ENCODE assay signal across 3 cellular contexts in the genomic region with DNA sequence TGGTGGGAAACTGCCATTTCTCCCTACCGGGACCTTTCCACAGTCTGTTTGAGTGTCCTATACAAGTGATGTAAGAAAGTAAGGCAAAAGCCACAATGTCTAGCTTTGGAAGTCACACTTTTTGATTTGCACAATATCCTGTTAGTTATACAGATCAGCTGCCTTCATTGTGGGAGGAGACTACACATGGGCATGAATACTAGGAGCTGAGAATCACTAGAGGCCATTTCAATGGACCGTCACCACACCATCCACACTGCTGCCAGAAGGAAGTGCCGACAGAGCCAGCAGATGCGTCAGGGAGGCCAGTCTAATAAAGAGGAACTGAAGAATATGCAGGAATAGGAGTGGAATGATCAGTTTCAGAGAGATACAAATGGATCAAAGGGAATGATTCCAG.
A peak's percentile ranks its signal among the peaks of the same experiment; 100 is the strongest.
TF ChIP-seq lines count a peak whose summit lies in the region.

No MANE protein-coding gene starts in this region.

TF ChIP-seq in A549, 52 proteins besides CTCF, POLR2A, EP300 and RAD21 (continues in another document):
- TF ChIP-seq ZFP36 (IDR thresholded peaks at IDR 0.05; ENCODE audit: borderline replicate concordance, partially characterized antibody) (no peak), ZSCAN20 (CRISPR knock-in tag; IDR thresholded peaks at IDR 0.05) (no peak), KDM5A (IDR thresholded peaks at IDR 0.05) (no peak), CHD4 (IDR thresholded peaks at IDR 0.05; ENCODE audit: borderline replicate concordance) (no peak), REST (IDR thresholded peaks at IDR 0.05) (no peak), E2F6 (IDR thresholded peaks at IDR 0.05; ENCODE audit: borderline replicate concordance, low read depth) (no peak), USF2 (IDR thresholded peaks at IDR 0.05) (no peak)
- TF ChIP-seq, protein P1, sequence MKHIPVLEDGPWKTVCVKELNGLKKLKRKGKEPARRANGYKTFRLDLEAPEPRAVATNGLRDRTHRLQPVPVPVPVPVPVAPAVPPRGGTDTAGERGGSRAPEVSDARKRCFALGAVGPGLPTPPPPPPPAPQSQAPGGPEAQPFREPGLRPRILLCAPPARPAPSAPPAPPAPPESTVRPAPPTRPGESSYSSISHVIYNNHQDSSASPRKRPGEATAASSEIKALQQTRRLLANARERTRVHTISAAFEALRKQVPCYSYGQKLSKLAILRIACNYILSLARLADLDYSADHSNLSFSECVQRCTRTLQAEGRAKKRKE (CRISPR knock-in tag; IDR thresholded peaks at IDR 0.05; ENCODE audit: low read depth), result no peak

TF ChIP-seq in IMR-90, 13 proteins besides CTCF, POLR2A, EP300 and RAD21:
- TF ChIP-seq CEBPB (IDR thresholded peaks at IDR 0.05; ENCODE audit: low read depth, low read length) (peak; percentile 50), SMC3 (IDR thresholded peaks at IDR 0.05; ENCODE audit: low read depth, low read length) (no peak)
TF ChIP-seq in IMR-90: peak in this region for 1.

TF ChIP-seq in K562, 482 proteins besides CTCF, POLR2A, EP300 and RAD21:
- TF ChIP-seq, protein P2, sequence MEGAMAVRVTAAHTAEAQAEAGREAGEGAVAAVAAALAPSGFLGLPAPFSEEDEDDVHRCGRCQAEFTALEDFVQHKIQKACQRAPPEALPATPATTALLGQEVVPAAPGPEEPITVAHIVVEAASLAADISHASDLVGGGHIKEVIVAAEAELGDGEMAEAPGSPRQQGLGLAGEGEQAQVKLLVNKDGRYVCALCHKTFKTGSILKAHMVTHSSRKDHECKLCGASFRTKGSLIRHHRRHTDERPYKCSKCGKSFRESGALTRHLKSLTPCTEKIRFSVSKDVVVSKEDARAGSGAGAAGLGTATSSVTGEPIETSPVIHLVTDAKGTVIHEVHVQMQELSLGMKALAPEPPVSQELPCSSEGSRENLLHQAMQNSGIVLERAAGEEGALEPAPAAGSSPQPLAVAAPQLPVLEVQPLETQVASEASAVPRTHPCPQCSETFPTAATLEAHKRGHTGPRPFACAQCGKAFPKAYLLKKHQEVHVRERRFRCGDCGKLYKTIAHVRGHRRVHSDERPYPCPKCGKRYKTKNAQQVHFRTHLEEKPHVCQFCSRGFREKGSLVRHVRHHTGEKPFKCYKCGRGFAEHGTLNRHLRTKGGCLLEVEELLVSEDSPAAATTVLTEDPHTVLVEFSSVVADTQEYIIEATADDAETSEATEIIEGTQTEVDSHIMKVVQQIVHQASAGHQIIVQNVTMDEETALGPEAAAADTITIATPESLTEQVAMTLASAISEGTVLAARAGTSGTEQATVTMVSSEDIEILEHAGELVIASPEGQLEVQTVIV (CRISPR knock-in tag; IDR thresholded peaks at IDR 0.05; ENCODE audit: borderline replicate concordance), result no peak
- TF ChIP-seq SPI1 (IDR thresholded peaks at IDR 0.05; ENCODE audit: borderline replicate concordance, low read depth, low read length) (peak; percentile 60; the same call in 1 of the 2 replicates), CCAR2 (IDR thresholded peaks at IDR 0.05; ENCODE audit: low read depth, low read length) (no peak), PHB2 (IDR thresholded peaks at IDR 0.05; ENCODE audit: low read depth) (no peak), HSF4 (CRISPR knock-in tag; IDR thresholded peaks at IDR 0.05; ENCODE audit: borderline replicate concordance) (no peak)
